In genomic region chr3:157384526-157384925, GRCh38 we compare ENCODE assay signal across 20 cellular contexts. TPM values are rescaled to one million over a fixed set of nuclear protein-coding genes. Genes with fewer than 3 reads are reported as not detected.
"Had no signal": no experiment of that assay in that cellular context is flagged by ENCODE, and none has a peak within 500 bp of the region (broad histone marks: within the 10 kb centered on the region; RNA-seq: fewer than 3 reads in every experiment).

No MANE protein-coding gene starts in this region.

- H3K4me3 Mint-ChIP-seq: effector memory CD8-positive, alpha-beta T cell; natural killer cell treated with Interleukin-12 subunit alpha and Interleukin-12 subunit beta and Interleukin-15 and Interleukin-18, amount 100 ng/mL, for 72 hours; stimulated activated effector memory CD8-positive, alpha-beta T cell treated with anti-CD3 and anti-CD28 coated beads, Interleukin-12 subunit alpha, Interleukin-12 subunit beta, amount 100 ng/mL, for 72 hours; type B pancreatic cell had no signal

- H3K36me3 ChIP-seq: esophagus squamous epithelium, pancreas, suprapubic skin, thyroid gland had no signal

- H3K36me3 Mint-ChIP-seq: natural killer cell treated with Interleukin-12 subunit alpha and Interleukin-12 subunit beta and Interleukin-15 and Interleukin-18, amount 100 ng/mL, for 72 hours; stimulated activated effector memory CD8-positive, alpha-beta T cell treated with anti-CD3 and anti-CD28 coated beads, Interleukin-12 subunit alpha, Interleukin-12 subunit beta, amount 100 ng/mL, for 72 hours; type B pancreatic cell had no signal

- H3K9me3 Mint-ChIP-seq: effector memory CD8-positive, alpha-beta T cell; stimulated activated effector memory CD8-positive, alpha-beta T cell treated with anti-CD3 and anti-CD28 coated beads, Interleukin-12 subunit alpha, Interleukin-12 subunit beta, amount 100 ng/mL, for 72 hours; type B pancreatic cell had no signal

- DNase-seq: effector memory CD8-positive, alpha-beta T cell; esophagus squamous epithelium; foreskin keratinocyte; head of caudate nucleus; midbrain; occipital lobe; pancreas; right cardiac atrium; stimulated activated CD4-positive, alpha-beta T cell treated with anti-CD3 and anti-CD28 coated beads, Interleukin-4, amount 100 ng/mL, for 1 hour; stimulated activated CD8-positive, alpha-beta memory T cell treated with anti-CD3 and anti-CD28 coated beads, Interleukin-4, amount 100 ng/mL, for 48 hours; stimulated activated naive CD8-positive, alpha-beta T cell treated with anti-CD3 and anti-CD28 coated beads, Interleukin-15, Interleukin-2, amounts not matched to agents 100 U/mL and 50 U/mL, for 24 hours; thyroid gland had no signal

- H3K27me3 Mint-ChIP-seq: effector memory CD8-positive, alpha-beta T cell; natural killer cell treated with Interleukin-12 subunit alpha and Interleukin-12 subunit beta and Interleukin-15 and Interleukin-18, amount 100 ng/mL, for 72 hours; progenitor cell of endocrine pancreas; type B pancreatic cell had no signal

- H3K4me1 ChIP-seq: esophagus squamous epithelium, thyroid gland had no signal

- H3K27me3 ChIP-seq: esophagus squamous epithelium, foreskin keratinocyte, hepatocyte, pancreas, suprapubic skin, thyroid gland had no signal

- H3K9me3 ChIP-seq: esophagus squamous epithelium, pancreas, suprapubic skin, thyroid gland had no signal

- H3K27ac ChIP-seq: esophagus squamous epithelium, foreskin keratinocyte, hepatocyte, suprapubic skin, thyroid gland had no signal

- H3K27ac Mint-ChIP-seq: effector memory CD8-positive, alpha-beta T cell; natural killer cell treated with Interleukin-12 subunit alpha and Interleukin-12 subunit beta and Interleukin-15 and Interleukin-18, amount 100 ng/mL, for 72 hours; progenitor cell of endocrine pancreas; stimulated activated effector memory CD8-positive, alpha-beta T cell treated with anti-CD3 and anti-CD28 coated beads, Interleukin-12 subunit alpha, Interleukin-12 subunit beta, amount 100 ng/mL, for 72 hours; type B pancreatic cell had no signal

- ATAC-seq: effector memory CD8-positive, alpha-beta T cell; foreskin keratinocyte; left lobe of liver; natural killer cell treated with Interleukin-12 subunit alpha and Interleukin-12 subunit beta and Interleukin-15 and Interleukin-18, amount 100 ng/mL, for 72 hours; right cardiac atrium; stimulated activated effector memory CD8-positive, alpha-beta T cell treated with anti-CD3 and anti-CD28 coated beads, Interleukin-12 subunit alpha, Interleukin-12 subunit beta, amount 100 ng/mL, for 72 hours; stimulated activated naive CD8-positive, alpha-beta T cell treated with anti-CD3 and anti-CD28 coated beads, Interleukin-15, Interleukin-2, amounts not matched to agents 100 U/mL and 50 U/mL, for 24 hours had no signal

- H3K4me1 Mint-ChIP-seq: stimulated activated effector memory CD8-positive, alpha-beta T cell treated with anti-CD3 and anti-CD28 coated beads, Interleukin-12 subunit alpha, Interleukin-12 subunit beta, amount 100 ng/mL, for 72 hours had no signal

- H3K4me3 ChIP-seq: esophagus squamous epithelium, hepatocyte, pancreas, smooth muscle cell, suprapubic skin, thyroid gland had no signal

RNA-seq across cellular contexts. Expression of gene PTX3, which starts 52.1 kb away (rescaled TPM):
- total RNA-seq: natural killer cell treated with Interleukin-12 subunit alpha and Interleukin-12 subunit beta and Interleukin-15 and Interleukin-18, amount 100 ng/mL, for 72 hours had no signal
